Comparison of ENCODE assay signal across 17 cellular contexts in the genomic region with DNA sequence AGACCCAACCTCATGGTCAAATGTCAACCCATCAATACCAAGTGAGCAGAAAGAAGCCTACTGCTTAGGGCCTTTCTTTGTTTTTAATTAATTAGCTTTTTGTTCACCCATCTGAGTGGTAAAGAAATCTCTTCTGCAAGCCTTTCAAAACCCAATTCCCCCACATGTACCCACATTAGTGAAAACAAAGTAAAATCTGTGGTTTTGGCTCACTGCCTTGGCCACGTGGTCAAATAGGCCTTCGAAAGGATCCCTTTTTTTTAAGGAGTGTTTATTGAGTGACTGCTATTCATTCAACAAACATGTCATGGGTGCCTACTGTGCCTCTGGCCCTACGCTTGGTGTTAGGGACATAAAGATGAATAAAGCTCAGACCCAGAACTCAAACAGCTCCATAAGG.
"Had no signal": no experiment of that assay in that cellular context is flagged by ENCODE, and none has a peak within 500 bp of the region (broad histone marks: within the 10 kb centered on the region; RNA-seq: fewer than 3 reads in every experiment).

No MANE protein-coding gene starts in this region.

- H3K27ac Mint-ChIP-seq: activated B cell treated with CpG ODN at 0.5 μM for 24 hours; activated CD4-positive, alpha-beta T cell treated with anti-CD3 and anti-CD28 coated beads, Interleukin-2, amount 10 ng/mL, durations not matched to agents 24 days and 14 days; activated CD8-positive, alpha-beta T cell treated with anti-CD3 and anti-CD28 coated beads, Interleukin-2, amount 10 ng/mL, durations not matched to agents 7 days and 5 days; activated naive CD4-positive, alpha-beta T cell treated with anti-CD3 and anti-CD28 coated beads, Interleukin-2, amount 50 U/mL, for 24 hours; dendritic cell treated with granulocyte-macrophage colony-stimulating factor and Interleukin-4, amounts not matched to agents 40 ng/mL and 50 ng/mL, for 4 days; naive thymus-derived CD8-positive, alpha-beta T cell had no signal

- H3K4me3 ChIP-seq: adrenal gland, prostate gland, thoracic aorta had no signal

- H3K4me3 Mint-ChIP-seq: activated B cell treated with CpG ODN at 0.5 μM for 24 hours; activated CD4-positive, alpha-beta T cell treated with anti-CD3 and anti-CD28 coated beads, Interleukin-2, amount 10 ng/mL, durations not matched to agents 24 days and 14 days; activated CD8-positive, alpha-beta T cell treated with anti-CD3 and anti-CD28 coated beads, Interleukin-2, amount 10 ng/mL, durations not matched to agents 7 days and 5 days; activated naive CD4-positive, alpha-beta T cell treated with anti-CD3 and anti-CD28 coated beads, Interleukin-2, amount 50 U/mL, for 24 hours; dendritic cell treated with granulocyte-macrophage colony-stimulating factor and Interleukin-4, amounts not matched to agents 40 ng/mL and 50 ng/mL, for 4 days; naive thymus-derived CD8-positive, alpha-beta T cell had no signal

- H3K27me3 ChIP-seq: adrenal gland had no signal

- DNase-seq: activated B cell treated with CpG ODN at 0.5 μM for 24 hours; activated CD4-positive, alpha-beta T cell treated with anti-CD3 and anti-CD28 coated beads, Interleukin-2, amount 10 ng/mL, durations not matched to agents 24 days and 14 days; activated CD8-positive, alpha-beta memory T cell treated with anti-CD3 and anti-CD28 coated beads, Interleukin-2, amount 50 U/mL, for 4 hours; activated CD8-positive, alpha-beta T cell treated with anti-CD3 and anti-CD28 coated beads, Interleukin-2, amount 10 ng/mL, durations not matched to agents 7 days and 5 days; activated effector memory CD4-positive, alpha-beta T cell treated with anti-CD3 and anti-CD28 coated beads, Interleukin-2, amount 50 U/mL, for 16 hours; activated T-cell treated with anti-CD3 and anti-CD28 coated beads, Interleukin-2, amount 50 U/mL, for 48 hours; adrenal gland; cerebellar nuclear complex; effector memory CD4-positive, alpha-beta T cell; naive thymus-derived CD8-positive, alpha-beta T cell; nucleus accumbens; stimulated activated CD4-positive, alpha-beta T cell treated with anti-CD3 and anti-CD28 coated beads, Interleukin-1b, Interleukin-23, amount 100 ng/mL, for 48 hours; T-helper 2 cell had no signal

- H3K4me1 Mint-ChIP-seq: activated B cell treated with CpG ODN at 0.5 μM for 24 hours; activated CD4-positive, alpha-beta T cell treated with anti-CD3 and anti-CD28 coated beads, Interleukin-2, amount 10 ng/mL, durations not matched to agents 24 days and 14 days; activated naive CD4-positive, alpha-beta T cell treated with anti-CD3 and anti-CD28 coated beads, Interleukin-2, amount 50 U/mL, for 24 hours; naive thymus-derived CD8-positive, alpha-beta T cell had no signal

- H3K27ac ChIP-seq: adrenal gland, prostate gland, thoracic aorta had no signal

- H3K36me3 ChIP-seq: adrenal gland, prostate gland, thoracic aorta had no signal

- H3K4me1 ChIP-seq: adrenal gland, prostate gland had no signal

- H3K36me3 Mint-ChIP-seq: activated naive CD4-positive, alpha-beta T cell treated with anti-CD3 and anti-CD28 coated beads, Interleukin-2, amount 50 U/mL, for 24 hours; naive thymus-derived CD8-positive, alpha-beta T cell had no signal

- H3K27me3 Mint-ChIP-seq: activated B cell treated with CpG ODN at 0.5 μM for 24 hours; activated CD4-positive, alpha-beta T cell treated with anti-CD3 and anti-CD28 coated beads, Interleukin-2, amount 10 ng/mL, durations not matched to agents 24 days and 14 days; dendritic cell treated with granulocyte-macrophage colony-stimulating factor and Interleukin-4, amounts not matched to agents 40 ng/mL and 50 ng/mL, for 4 days had no signal

- H3K9me3 ChIP-seq: adrenal gland, prostate gland, thoracic aorta had no signal

- H3K9me3 Mint-ChIP-seq: activated B cell treated with CpG ODN at 0.5 μM for 24 hours; activated CD4-positive, alpha-beta T cell treated with anti-CD3 and anti-CD28 coated beads, Interleukin-2, amount 10 ng/mL, durations not matched to agents 24 days and 14 days; activated naive CD4-positive, alpha-beta T cell treated with anti-CD3 and anti-CD28 coated beads, Interleukin-2, amount 50 U/mL, for 24 hours; dendritic cell treated with granulocyte-macrophage colony-stimulating factor and Interleukin-4, amounts not matched to agents 40 ng/mL and 50 ng/mL, for 4 days had no signal
